17 cellular contexts compared by ENCODE assay signal in genomic region chr3:152348436-152349177, GRCh38.
A peak's percentile ranks its signal among the peaks of the same experiment; 100 is the strongest.
DNase-seq lines count a peak whose midpoint lies in the region; TF ChIP-seq lines count a peak whose summit lies in the region.
"Had no signal": no experiment of that assay in that cellular context is flagged by ENCODE, and none has a peak within 500 bp of the region (broad histone marks: within the 10 kb centered on the region; RNA-seq: fewer than 3 reads in every experiment).

No MANE protein-coding gene starts in this region.

- H3K4me3 ChIP-seq in neutrophil (ENCODE audit: low read depth in 1 of 2, low read length in 1 of 2) (no peak overlapping the region), BE2C (ENCODE audit: low read depth, low read length) (no peak overlapping the region)
- H3K4me3 ChIP-seq: upper lobe of left lung had no signal

- H3K36me3 ChIP-seq in neutrophil (peaks cover 3% of the 10 kb centered on the region), BE2C (no peaks in the 10 kb centered on the region; the same call in 1 of the 2 replicates)

- peak overlapping the region; percentile 77 for H3K27ac ChIP-seq in epithelial cell of prostate
- H3K27ac ChIP-seq in neutrophil = peak overlapping the region; percentile 33
- H3K27ac ChIP-seq: RWPE1 had no signal

- no peaks in the 10 kb centered on the region for H3K27me3 ChIP-seq in neutrophil
- no peaks in the 10 kb centered on the region for H3K27me3 ChIP-seq in BE2C
- H3K27me3 ChIP-seq: upper lobe of left lung had no signal

- H3K4me1 ChIP-seq in neutrophil (ENCODE audit: control insufficient read depth in 1 of 2, insufficient read depth in 1 of 2, low read depth in 1 of 2, low read length in 1 of 2) (peaks cover 11 to 13% of the 10 kb centered on the region in 2 experiments), BE2C (peaks cover 4% of the 10 kb centered on the region)

- TF ChIP-seq CTCF in neutrophil (IDR thresholded peaks at IDR 0.05) = no peak
- no peak for TF ChIP-seq CTCF in BE2C (IDR thresholded peaks at IDR 0.05; ENCODE audit: low read depth, low read length)

- DNase-seq in EH (ENCODE audit: low read depth) (peak; percentile 32), M059J (ENCODE audit: low read depth) (peak; percentile 63), epithelial cell of prostate (ENCODE audit: low read depth, low spot score) (no peak), BE2C (no peak), NCI-H226 (no peak), HK-2 (ENCODE audit: unreplicated experiment) (no peak)
- no peak for DNase-seq in stimulated activated CD4-positive, alpha-beta T cell treated with anti-CD3 and anti-CD28 coated beads, Interleukin-1b, Interleukin-23, amount 100 ng/mL, for 48 hours
- DNase-seq: activated CD4-positive, CD25-positive, alpha-beta regulatory T cell treated with anti-CD3 and anti-CD28 coated beads, Interleukin-2, amount 50 U/mL, for 72 hours; activated gamma-delta T cell; anterior cingulate cortex; C1 segment of cervical spinal cord; DMS153; head of caudate nucleus; NCI-H1092; upper lobe of left lung had no signal

- H3K9me3 ChIP-seq in neutrophil (no peaks in the 10 kb centered on the region), BE2C (no peaks in the 10 kb centered on the region)
- H3K9me3 ChIP-seq: upper lobe of left lung had no signal

Comparison
In these comparisons a context has a peak if more than half of its experiments do, and no peak if none do; other contexts are left out.
1. DNase-seq: peak in EH (single experiment) and M059J (single experiment); none in epithelial cell of prostate (single experiment), stimulated activated CD4-positive, alpha-beta T cell treated with anti-CD3 and anti-CD28 coated beads, Interleukin-1b, Interleukin-23, amount 100 ng/mL, for 48 hours (single experiment), BE2C (single experiment), NCI-H226 (single experiment) and HK-2 (single experiment).